ENCODE assay signal across 8 cellular contexts in the genomic region with DNA sequence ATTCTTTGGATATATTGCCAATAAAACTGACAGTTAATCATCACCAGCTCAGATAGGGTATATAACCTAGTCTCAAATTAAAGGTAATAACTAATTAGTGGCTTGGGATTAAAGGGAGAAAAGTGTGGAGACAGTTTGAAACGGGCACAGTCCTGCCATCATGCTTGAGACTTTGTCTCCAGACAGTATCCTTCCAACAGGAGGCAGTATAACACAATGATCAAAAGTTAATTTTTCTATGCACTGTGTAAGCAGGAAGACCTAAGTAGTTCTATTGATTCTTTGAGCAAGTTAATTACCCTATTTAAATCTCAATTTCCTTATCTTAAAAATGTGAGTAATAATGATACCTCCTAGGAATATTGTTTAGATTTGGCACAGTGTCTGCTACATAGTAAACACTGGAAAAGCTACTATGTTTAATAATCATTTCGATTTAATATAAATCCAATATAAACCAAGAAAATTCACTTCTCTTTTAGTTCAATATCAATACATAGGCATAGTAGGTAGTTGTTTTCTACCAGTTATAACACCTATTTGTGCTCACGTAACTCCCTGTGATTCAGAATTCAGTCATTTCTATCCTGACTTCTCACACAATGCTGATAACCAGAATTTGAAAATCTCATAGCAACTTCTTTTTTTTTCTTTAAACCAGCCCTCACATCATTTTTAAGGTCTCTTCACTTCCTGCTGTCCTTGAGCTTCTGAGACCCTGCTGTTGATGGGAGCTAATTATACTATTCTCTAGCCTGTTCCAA.
DNase-seq lines count a peak whose midpoint lies in the region; ATAC-seq and TF ChIP-seq lines count a peak whose summit lies in the region.

No MANE protein-coding gene starts in this region.

- in situ Hi-C loops in astrocyte of the spinal cord (cut with HindIII; ENCODE audit: low sequenced_read_pairs), result no loop called here

- H3K4me1 ChIP-seq in tibial artery, result no peaks in the 10 kb centered on the region

- ATAC-seq in HG02763 (IDR thresholded peaks at IDR 0.05; ENCODE audit: unreplicated experiment), result peak; percentile 42

- H3K36me3 ChIP-seq in tibial artery, result peaks cover 0 to 10% (median 0%) of the 10 kb centered on the region in 3 donors

- no peak overlapping the region for H3K27ac ChIP-seq in tibial artery

- TF ChIP-seq CTCF in AG09319 (IDR thresholded peaks at IDR 0.05; ENCODE audit: low read depth, low read length) (peak; percentile 61), GM12875 (IDR thresholded peaks at IDR 0.05; ENCODE audit: borderline replicate concordance, insufficient read depth, low read depth, low read length) (peak; percentile 56; the same call in 1 of the 2 replicates), astrocyte of the spinal cord (IDR thresholded peaks at IDR 0.05; ENCODE audit: low read depth, low read length) (peak; percentile 61), tibial artery (IDR thresholded peaks at IDR 0.05) (peak; percentile 39 to 49)

- no peaks in the 10 kb centered on the region for H3K9me3 ChIP-seq in tibial artery

- intact Hi-C loops in tibial artery (cut with DNase I; ENCODE audit: low total_unique reads), result no loop called here

- H3K4me3 ChIP-seq in GM12875 (ENCODE audit: low read depth, low read length), result no peak overlapping the region
- H3K4me3 ChIP-seq in astrocyte of the spinal cord (ENCODE audit: low read depth, low read length), result no peak overlapping the region
- H3K4me3 ChIP-seq in tibial artery, result no peak overlapping the region

- DNase-seq in AG09319 (ENCODE audit: extremely low read depth, low read depth) (no peak), NCI-H2107 (lab: John Stamatoyannopoulos, UW) (peak; percentile 25), astrocyte of the spinal cord (ENCODE audit: low read depth, low spot score) (peak; percentile 53), inferior parietal cortex (ENCODE audit: extremely low spot score) (peak; percentile 91), tibial artery (no peak), epidermal melanocyte (ENCODE audit: insufficient read length, low spot score) (no peak)

- no peaks in the 10 kb centered on the region for H3K27me3 ChIP-seq in tibial artery

Comparison
In these comparisons a context has a peak if more than half of its experiments do, and no peak if none do; other contexts are left out.
1. DNase-seq: peak in NCI-H2107 (single experiment), astrocyte of the spinal cord (single experiment) and inferior parietal cortex (single experiment); none in AG09319 (single experiment), tibial artery (0 of 2) and epidermal melanocyte (single experiment).
2. Peak in every context shown above with its lines, with median percentiles within 50 percentile points of each other: CTCF ChIP-seq.